Comparison of ENCODE assay signal across 1 cellular context in genomic region chr11:112961146-112961668, GRCh38.
TF ChIP-seq lines count a peak whose summit lies in the region.

Gene NCAM1 (plus strand): TSS chr11:112961420.

TF ChIP-seq in WTC11, 78 proteins besides CTCF, POLR2A, EP300 and RAD21 (continued from another document and continues in another):
- TF ChIP-seq STAT6 (CRISPR knock-in tag; conservative IDR thresholded peaks at IDR 0.05; ENCODE audit: low read depth) = no peak
- TF ChIP-seq USF1 (CRISPR knock-in tag; IDR thresholded peaks at IDR 0.05) = no peak
- TF ChIP-seq FOXP1 (CRISPR knock-in tag; IDR thresholded peaks at IDR 0.05; ENCODE audit: borderline replicate concordance) = peak; percentile 73; the same call in 1 of the 2 replicates
- TF ChIP-seq ZBTB43 (CRISPR knock-in tag; IDR thresholded peaks at IDR 0.05) = peak; percentile 96
- no peak for TF ChIP-seq JAZF1 (CRISPR knock-in tag; IDR thresholded peaks at IDR 0.05)
- peak; percentile 88 for TF ChIP-seq SP1 (CRISPR knock-in tag; conservative IDR thresholded peaks at IDR 0.05)
- TF ChIP-seq ATF3 (CRISPR knock-in tag; conservative IDR thresholded peaks at IDR 0.05) = no peak
- 0 out of 2 replicates have a peak, but pooled peaks have one; percentile 51 for TF ChIP-seq ZNF138 (CRISPR knock-in tag; conservative IDR thresholded peaks at IDR 0.05)
- peak; percentile 82 for TF ChIP-seq ZBTB21 (CRISPR knock-in tag; IDR thresholded peaks at IDR 0.05; ENCODE audit: borderline replicate concordance)
- TF ChIP-seq ERG (CRISPR knock-in tag; IDR thresholded peaks at IDR 0.05) = no peak
- peak; percentile 99 for TF ChIP-seq PRDM15 (CRISPR knock-in tag; IDR thresholded peaks at IDR 0.05)
- no peak for TF ChIP-seq AR (CRISPR knock-in tag; IDR thresholded peaks at IDR 0.05)
- peak; percentile 82 for TF ChIP-seq ZNF281 (CRISPR knock-in tag; IDR thresholded peaks at IDR 0.05)
- no peak for TF ChIP-seq SMAD4 (CRISPR knock-in tag; IDR thresholded peaks at IDR 0.05)
- TF ChIP-seq ZNF317 (CRISPR knock-in tag; IDR thresholded peaks at IDR 0.05; ENCODE audit: borderline replicate concordance, low read depth) = no peak
- no peak for TF ChIP-seq GTF2I (CRISPR knock-in tag; conservative IDR thresholded peaks at IDR 0.05)
- TF ChIP-seq ARID4B (CRISPR knock-in tag; IDR thresholded peaks at IDR 0.05; ENCODE audit: borderline replicate concordance) = peak; percentile 66; the same call in 1 of the 2 replicates
- TF ChIP-seq ESRRA (CRISPR knock-in tag; IDR thresholded peaks at IDR 0.05; ENCODE audit: borderline replicate concordance) = no peak
- TF ChIP-seq FOXP4 (CRISPR knock-in tag; IDR thresholded peaks at IDR 0.05) = peak; percentile 86
- peak; percentile 79; the same call in 1 of the 2 replicates for TF ChIP-seq SMAD3 (CRISPR knock-in tag; IDR thresholded peaks at IDR 0.05; ENCODE audit: borderline replicate concordance)
- no peak for TF ChIP-seq ZNF423 (CRISPR knock-in tag; IDR thresholded peaks at IDR 0.05)
